ENCODE assay signal across 9 cellular contexts in genomic region chr12:123131291-123131831, GRCh38. TPM values are rescaled to one million over a fixed set of nuclear protein-coding genes. Genes with fewer than 3 reads are reported as not detected.
DNase-seq lines count a peak whose midpoint lies in the region; ATAC-seq and TF ChIP-seq lines count a peak whose summit lies in the region.
"Had no signal": no experiment of that assay in that cellular context is flagged by ENCODE, and none has a peak within 500 bp of the region (broad histone marks: within the 10 kb centered on the region; RNA-seq: fewer than 3 reads in every experiment).

No MANE protein-coding gene starts in this region.

- H3K9ac ChIP-seq in OCI-LY1 (ENCODE audit: low read length), result peak overlapping the region; percentile 88

- H3K27ac ChIP-seq in OCI-LY1 (ENCODE audit: low read depth, low read length, poor library complexity, severe bottlenecking) (peak overlapping the region; percentile 100), osteoblast (ENCODE audit: low read depth, low read length) (no peak overlapping the region)
- H3K27ac ChIP-seq: SJSA1 had no signal

- peak; percentile 78 for DNase-seq in EH (ENCODE audit: low read depth)
- DNase-seq in effector memory CD8-positive, alpha-beta T cell, result no peak
- DNase-seq in osteoblast (ENCODE audit: insufficient read length, low spot score, missing footprints), result no peak
- DNase-seq in midbrain (lab: John Stamatoyannopoulos, UW), result no peak
- no peak for DNase-seq in omental fat pad (ENCODE audit: low spot score)
- DNase-seq in NK-92 (lab: John Stamatoyannopoulos, UW; ENCODE audit: unreplicated experiment), result no peak

- H2AFZ ChIP-seq in OCI-LY1 (ENCODE audit: low read length) (no peak overlapping the region), osteoblast (ENCODE audit: low read length) (peak overlapping the region; percentile 35)

- H3K4me1 Mint-ChIP-seq in effector memory CD8-positive, alpha-beta T cell (ENCODE audit: low read depth in 2 of 2), result peaks cover 9 to 10% of the 10 kb centered on the region in 2 donors

- H3F3A ChIP-seq in OCI-LY1 (ENCODE audit: insufficient read depth, low read length), result 0 out of 2 replicates have a peak, but pooled peaks cover 5% of the 10 kb centered on the region

- no peak for ATAC-seq in effector memory CD8-positive, alpha-beta T cell (replicated peaks)
- ATAC-seq in omental fat pad (ENCODE audit: low FRiP score), result no peak
- ATAC-seq in GM18909 (IDR thresholded peaks at IDR 0.05; ENCODE audit: poor library complexity, unreplicated experiment), result no peak

- H3K36me3 ChIP-seq in OCI-LY1 (ENCODE audit: insufficient read depth, low read length) (peaks cover 52% of the 10 kb centered on the region), osteoblast (ENCODE audit: insufficient read depth, low read length) (no peaks in the 10 kb centered on the region)
- H3K36me3 ChIP-seq: SJSA1 had no signal

- peak overlapping the region; percentile 11 to 49 for H3K27ac Mint-ChIP-seq in effector memory CD8-positive, alpha-beta T cell

- H3K27me3 ChIP-seq in OCI-LY1 (ENCODE audit: insufficient read depth, low read length) (no peaks in the 10 kb centered on the region), osteoblast (ENCODE audit: insufficient read depth, low read length) (no peaks in the 10 kb centered on the region)
- H3K27me3 ChIP-seq: SJSA1 had no signal

- no peaks in the 10 kb centered on the region for H3K9me2 ChIP-seq in OCI-LY1 (ENCODE audit: low read depth, low read length)

- no peaks in the 10 kb centered on the region for H4K20me1 ChIP-seq in OCI-LY1 (ENCODE audit: insufficient read depth, low read length)
- peaks cover 3% of the 10 kb centered on the region for H4K20me1 ChIP-seq in osteoblast (ENCODE audit: insufficient read depth, low read length)

- TF ChIP-seq CTCF in OCI-LY1 (IDR thresholded peaks at IDR 0.05; ENCODE audit: low read length) (no peak), osteoblast (IDR thresholded peaks at IDR 0.05; ENCODE audit: extremely low read depth, low read depth, low read length) (no peak), omental fat pad (IDR thresholded peaks at IDR 0.05) (no peak)

- peak overlapping the region in 1 of 2 donors; percentile 40 for H3K4me3 Mint-ChIP-seq in effector memory CD8-positive, alpha-beta T cell

- H3K9me3 ChIP-seq in OCI-LY1 (ENCODE audit: low read length) (no peaks in the 10 kb centered on the region), osteoblast (ENCODE audit: low read depth, low read length) (no peaks in the 10 kb centered on the region)
- H3K9me3 ChIP-seq: SJSA1 had no signal

- peak overlapping the region; percentile 22 for H3K4me3 ChIP-seq in OCI-LY1 (ENCODE audit: low read depth, low read length, poor library complexity, severe bottlenecking)
- no peak overlapping the region for H3K4me3 ChIP-seq in osteoblast (ENCODE audit: insufficient read depth, low read length)
- H3K4me3 ChIP-seq: SJSA1 had no signal

- peaks cover 92% of the 10 kb centered on the region for H3K4me1 ChIP-seq in OCI-LY1 (ENCODE audit: insufficient read depth, low read length, severe bottlenecking)
- H3K4me1 ChIP-seq in osteoblast (ENCODE audit: insufficient read depth, low read length), result peaks cover 32% of the 10 kb centered on the region
- H3K4me1 ChIP-seq: SJSA1 had no signal

- H3K4me2 ChIP-seq in OCI-LY1 (ENCODE audit: low read length) (peak overlapping the region; percentile 64), osteoblast (ENCODE audit: insufficient read depth, low read length) (no peak overlapping the region)

- H3K79me2 ChIP-seq in OCI-LY1 (ENCODE audit: insufficient read depth, low read length) (peaks cover 16% of the 10 kb centered on the region), osteoblast (ENCODE audit: insufficient read depth, low read length) (peaks cover 19% of the 10 kb centered on the region)

- peaks cover 0 to 3% of the 10 kb centered on the region in 2 donors for H3K27me3 Mint-ChIP-seq in effector memory CD8-positive, alpha-beta T cell

- no peaks in the 10 kb centered on the region for H3K36me3 Mint-ChIP-seq in effector memory CD8-positive, alpha-beta T cell (ENCODE audit: insufficient read depth)

- no peaks in the 10 kb centered on the region for H3K9me3 Mint-ChIP-seq in effector memory CD8-positive, alpha-beta T cell

RNA-seq across cellular contexts. Expression of gene PITPNM2, which starts 19.5 kb away (rescaled TPM):
- total RNA-seq in osteoblast, result 3.3 and 6.5 TPM in 2 replicates
- total RNA-seq in omental fat pad, result 10 to 100 TPM in 3 of 4 donors, 1 to 10 TPM in 1; 2.8 to 19.5 (median 14.2) TPM
